18 cellular contexts compared by ENCODE assay signal in the genomic region with DNA sequence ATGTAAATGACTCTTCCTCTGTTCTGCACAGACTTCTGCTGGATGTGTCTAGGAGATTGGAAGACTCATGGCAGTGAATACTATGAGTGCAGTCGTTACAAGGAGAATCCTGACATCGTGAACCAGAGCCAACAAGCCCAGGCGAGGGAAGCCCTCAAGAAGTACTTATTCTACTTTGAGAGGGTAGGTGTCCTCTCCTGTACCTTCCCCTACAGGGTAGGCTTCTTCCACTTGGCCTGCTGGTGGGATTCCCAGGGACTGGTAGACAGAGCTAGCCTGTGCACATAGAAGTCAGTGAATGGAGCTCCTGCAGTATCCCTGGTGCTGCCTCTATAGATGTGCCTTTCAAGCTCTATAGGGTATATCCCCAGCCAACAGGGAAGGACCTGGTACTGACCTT. TPM values are rescaled to one million over a fixed set of nuclear protein-coding genes. Genes with fewer than 3 reads are reported as not detected.
DNase-seq lines count a peak whose midpoint lies in the region; ATAC-seq lines count a peak whose summit lies in the region.
"Had no signal": no experiment of that assay in that cellular context is flagged by ENCODE, and none has a peak within 500 bp of the region (broad histone marks: within the 10 kb centered on the region; RNA-seq: fewer than 3 reads in every experiment).

No MANE protein-coding gene starts in this region.

- peaks cover 81% of the 10 kb centered on the region for H3K36me3 ChIP-seq in CD4-positive, CD25-positive, alpha-beta regulatory T cell (ENCODE audit: control insufficient read depth, insufficient read depth, low read length)

- no peak for ATAC-seq in CD4-positive, CD25-positive, alpha-beta regulatory T cell (ENCODE audit: low read depth in 2 of 2)
- ATAC-seq in T-helper 17 cell (no peak), Right ventricle myocardium inferior (no peak)
- ATAC-seq in stimulated activated effector memory CD8-positive, alpha-beta T cell treated with anti-CD3 and anti-CD28 coated beads, Interleukin-12 subunit alpha, Interleukin-12 subunit beta, amount 100 ng/mL, for 72 hours: no peak
- ATAC-seq: GM12878, GM23338, HCT116 had no signal

- H3K4me1 ChIP-seq in CD4-positive, CD25-positive, alpha-beta regulatory T cell (ENCODE audit: control insufficient read depth, insufficient read depth, low read length, poor library complexity, severe bottlenecking): no peaks in the 10 kb centered on the region

- no peaks in the 10 kb centered on the region for H3K9me3 Mint-ChIP-seq in activated T-cell treated with anti-CD3 and anti-CD28 coated beads, Interleukin-2, amount 50 U/mL, for 24 hours
- H3K9me3 Mint-ChIP-seq in CD4-positive, CD25-positive, alpha-beta regulatory T cell: no peaks in the 10 kb centered on the region
- no peaks in the 10 kb centered on the region for H3K9me3 Mint-ChIP-seq in stimulated activated effector memory CD8-positive, alpha-beta T cell treated with anti-CD3 and anti-CD28 coated beads, Interleukin-12 subunit alpha, Interleukin-12 subunit beta, amount 100 ng/mL, for 72 hours
- H3K9me3 Mint-ChIP-seq: CD8-positive, alpha-beta memory T cell; GM23338; H9 had no signal

- H3K36me3 Mint-ChIP-seq in activated T-cell treated with anti-CD3 and anti-CD28 coated beads, Interleukin-2, amount 50 U/mL, for 24 hours (ENCODE audit: low read depth): peaks cover 92% of the 10 kb centered on the region
- H3K36me3 Mint-ChIP-seq in CD4-positive, CD25-positive, alpha-beta regulatory T cell: peaks cover 44% of the 10 kb centered on the region
- peaks cover 6% of the 10 kb centered on the region for H3K36me3 Mint-ChIP-seq in T-helper 17 cell (ENCODE audit: low read depth)
- H3K36me3 Mint-ChIP-seq in stimulated activated effector memory CD8-positive, alpha-beta T cell treated with anti-CD3 and anti-CD28 coated beads, Interleukin-12 subunit alpha, Interleukin-12 subunit beta, amount 100 ng/mL, for 72 hours: peaks cover 100% of the 10 kb centered on the region

- intact Hi-C loops in Right ventricle myocardium inferior (cut with DNase I): no loop called here

- no peak overlapping the region for H3K4me3 ChIP-seq in CD4-positive, CD25-positive, alpha-beta regulatory T cell (ENCODE audit: low read depth, low read length)
- H3K4me3 ChIP-seq: GM12878, GM23338 had no signal

- H3K27me3 ChIP-seq in CD4-positive, CD25-positive, alpha-beta regulatory T cell (ENCODE audit: control insufficient read depth, insufficient read depth, low read length): no peaks in the 10 kb centered on the region

- H3K27ac ChIP-seq in CD4-positive, CD25-positive, alpha-beta regulatory T cell (ENCODE audit: insufficient read depth, low read length, poor library complexity, severe bottlenecking): no peak overlapping the region

- H3K9me3 ChIP-seq in CD4-positive, CD25-positive, alpha-beta regulatory T cell (ENCODE audit: control insufficient read depth in 2 of 2, low read length in 2 of 2): no peaks in the 10 kb centered on the region
- no peaks in the 10 kb centered on the region for H3K9me3 ChIP-seq in T-helper 17 cell (ENCODE audit: control insufficient read depth, low read length, poor library complexity, severe bottlenecking)

- no peaks in the 10 kb centered on the region for H3K4me1 Mint-ChIP-seq in activated T-cell treated with anti-CD3 and anti-CD28 coated beads, Interleukin-2, amount 50 U/mL, for 24 hours (ENCODE audit: low read depth)
- no peaks in the 10 kb centered on the region for H3K4me1 Mint-ChIP-seq in CD4-positive, CD25-positive, alpha-beta regulatory T cell
- H3K4me1 Mint-ChIP-seq in T-helper 17 cell: no peaks in the 10 kb centered on the region
- H3K4me1 Mint-ChIP-seq in stimulated activated effector memory CD8-positive, alpha-beta T cell treated with anti-CD3 and anti-CD28 coated beads, Interleukin-12 subunit alpha, Interleukin-12 subunit beta, amount 100 ng/mL, for 72 hours: no peaks in the 10 kb centered on the region
- H3K4me1 Mint-ChIP-seq: CD8-positive, alpha-beta memory T cell; GM23338; H9 had no signal

- no peak overlapping the region for H3K4me3 Mint-ChIP-seq in activated T-cell treated with anti-CD3 and anti-CD28 coated beads, Interleukin-2, amount 50 U/mL, for 24 hours
- H3K4me3 Mint-ChIP-seq in CD4-positive, CD25-positive, alpha-beta regulatory T cell: no peak overlapping the region
- no peak overlapping the region for H3K4me3 Mint-ChIP-seq in T-helper 17 cell
- no peak overlapping the region for H3K4me3 Mint-ChIP-seq in stimulated activated effector memory CD8-positive, alpha-beta T cell treated with anti-CD3 and anti-CD28 coated beads, Interleukin-12 subunit alpha, Interleukin-12 subunit beta, amount 100 ng/mL, for 72 hours
- H3K4me3 Mint-ChIP-seq: CD8-positive, alpha-beta memory T cell; GM23338; H9 had no signal

- peak overlapping the region; percentile 31 for H3K27ac Mint-ChIP-seq in activated T-cell treated with anti-CD3 and anti-CD28 coated beads, Interleukin-2, amount 50 U/mL, for 24 hours
- peak overlapping the region in 2 of 3 donors; percentile 48 to 62 for H3K27ac Mint-ChIP-seq in CD4-positive, CD25-positive, alpha-beta regulatory T cell
- H3K27ac Mint-ChIP-seq in T-helper 17 cell: peak overlapping the region; percentile 32
- peak overlapping the region; percentile 69 for H3K27ac Mint-ChIP-seq in stimulated activated effector memory CD8-positive, alpha-beta T cell treated with anti-CD3 and anti-CD28 coated beads, Interleukin-12 subunit alpha, Interleukin-12 subunit beta, amount 100 ng/mL, for 72 hours
- H3K27ac Mint-ChIP-seq: GM23338, H9 had no signal

- DNase-seq in activated T-cell treated with anti-CD3 and anti-CD28 coated beads, Interleukin-2, amount 50 U/mL, for 24 hours: peak; percentile 22
- DNase-seq in activated T-cell treated with anti-CD3 and anti-CD28 coated beads, Interleukin-2, amount 50 U/mL, for 1 hour: no peak
- no peak for DNase-seq in CD4-positive, CD25-positive, alpha-beta regulatory T cell
- no peak for DNase-seq in T-helper 17 cell
- no peak for DNase-seq in stimulated activated effector memory CD8-positive, alpha-beta T cell treated with anti-CD3 and anti-CD28 coated beads, Interleukin-12 subunit alpha, Interleukin-12 subunit beta, amount 100 ng/mL, for 72 hours (ENCODE audit: low spot score in 2 of 2)
- no peak for DNase-seq in Right ventricle myocardium inferior (ENCODE audit: missing footprints)
- DNase-seq in NCI-H2227 (lab: John Stamatoyannopoulos, UW; ENCODE audit: unreplicated experiment): no peak
- DNase-seq: 8988T; C1 segment of cervical spinal cord; CD8-positive, alpha-beta memory T cell; DMS 273 treated with DMSO at 0.1 percent for 48 hours; DMS79; EL; GDM1; H9 had no signal

- H3K27me3 Mint-ChIP-seq in activated T-cell treated with anti-CD3 and anti-CD28 coated beads, Interleukin-2, amount 50 U/mL, for 24 hours: no peaks in the 10 kb centered on the region
- no peaks in the 10 kb centered on the region for H3K27me3 Mint-ChIP-seq in CD4-positive, CD25-positive, alpha-beta regulatory T cell
- no peaks in the 10 kb centered on the region for H3K27me3 Mint-ChIP-seq in T-helper 17 cell
- H3K27me3 Mint-ChIP-seq: CD8-positive, alpha-beta memory T cell had no signal

RNA-seq across cellular contexts. Expression of gene P4HTM, which starts 10.6 kb away (rescaled TPM):
- 39.2 TPM for total RNA-seq in CD4-positive, CD25-positive, alpha-beta regulatory T cell
- 10 to 100 TPM; 19.5 to 29.9 (median 24.4) TPM for polyA plus RNA-seq in CD4-positive, CD25-positive, alpha-beta regulatory T cell
- total RNA-seq in T-helper 17 cell (10 to 100 TPM; 37.8 to 43.2 TPM), Right ventricle myocardium inferior (25.5 TPM)

RNA-seq across cellular contexts. Expression of gene WDR6, which starts 27.7 kb away (rescaled TPM):
- total RNA-seq in CD4-positive, CD25-positive, alpha-beta regulatory T cell: 208 TPM
- polyA plus RNA-seq in CD4-positive, CD25-positive, alpha-beta regulatory T cell: 100 to 1,000 TPM in 3 of 4 donors, 10 to 100 TPM in 1; 74.0 to 117 (median 112) TPM
- 100 to 1,000 TPM; 181 to 202 TPM for total RNA-seq in T-helper 17 cell
- total RNA-seq in Right ventricle myocardium inferior: 83.3 TPM

RNA-seq across cellular contexts. Expression of gene DALRD3, which starts 38.9 kb away (rescaled TPM):
- total RNA-seq in CD4-positive, CD25-positive, alpha-beta regulatory T cell: 22.2 TPM
- 10 to 100 TPM; 30.0 to 40.8 (median 32.1) TPM for polyA plus RNA-seq in CD4-positive, CD25-positive, alpha-beta regulatory T cell
- total RNA-seq in T-helper 17 cell (10 to 100 TPM; 21.2 to 27.4 TPM), Right ventricle myocardium inferior (9.0 TPM)

RNA-seq across cellular contexts. Expression of gene NDUFAF3, which starts 42.5 kb away (rescaled TPM):
- 57.8 TPM for total RNA-seq in CD4-positive, CD25-positive, alpha-beta regulatory T cell
- 100 to 1,000 TPM; 155 to 179 (median 162) TPM for polyA plus RNA-seq in CD4-positive, CD25-positive, alpha-beta regulatory T cell
- 10 to 100 TPM; 61.3 to 62.9 TPM for total RNA-seq in T-helper 17 cell
- 157 TPM for total RNA-seq in Right ventricle myocardium inferior

RNA-seq across cellular contexts. Expression of gene IMPDH2, which starts 49.7 kb away (rescaled TPM):
- 78.4 TPM for total RNA-seq in CD4-positive, CD25-positive, alpha-beta regulatory T cell
- 10 to 100 TPM; 58.6 to 81.3 (median 73.0) TPM for polyA plus RNA-seq in CD4-positive, CD25-positive, alpha-beta regulatory T cell
- 100 to 1,000 TPM in 1 of 2 donors, 10 to 100 TPM in 1; 96.8 to 108 TPM for total RNA-seq in T-helper 17 cell
- total RNA-seq in Right ventricle myocardium inferior: 64.3 TPM
